1 cellular context compared by ENCODE assay signal in the genomic region with DNA sequence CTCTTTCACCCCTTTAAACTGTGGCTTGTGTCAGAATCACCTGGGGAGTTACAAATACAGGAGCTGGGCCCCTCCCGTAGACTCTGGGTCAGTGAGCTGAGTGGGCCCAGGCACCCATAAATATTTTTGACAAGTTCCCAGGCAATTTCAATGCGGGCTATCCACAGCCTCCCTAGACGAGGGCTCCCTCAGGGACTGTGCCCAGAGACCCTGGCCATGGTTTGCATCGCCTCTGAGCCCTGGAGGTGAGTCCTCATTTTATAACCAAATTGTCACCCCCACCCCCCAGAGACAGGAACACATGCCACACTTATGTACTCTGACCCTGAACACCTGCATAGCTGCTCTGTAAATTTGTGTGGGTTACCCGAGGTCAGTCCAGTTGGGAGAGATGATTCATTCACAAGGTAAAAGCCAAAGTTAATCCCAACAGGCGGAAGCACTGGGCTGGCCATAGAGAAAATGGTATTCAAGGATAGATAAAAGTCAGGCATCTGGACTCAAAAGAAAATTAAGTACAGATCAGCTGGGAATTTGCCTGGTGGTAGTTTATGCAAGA.
TF ChIP-seq lines count a peak whose summit lies in the region.

No MANE protein-coding gene starts in this region.

TF ChIP-seq in HepG2, 621 proteins besides CTCF, POLR2A, EP300 and RAD21 (continued from another document and continues in another):
- TF ChIP-seq, protein P1, sequence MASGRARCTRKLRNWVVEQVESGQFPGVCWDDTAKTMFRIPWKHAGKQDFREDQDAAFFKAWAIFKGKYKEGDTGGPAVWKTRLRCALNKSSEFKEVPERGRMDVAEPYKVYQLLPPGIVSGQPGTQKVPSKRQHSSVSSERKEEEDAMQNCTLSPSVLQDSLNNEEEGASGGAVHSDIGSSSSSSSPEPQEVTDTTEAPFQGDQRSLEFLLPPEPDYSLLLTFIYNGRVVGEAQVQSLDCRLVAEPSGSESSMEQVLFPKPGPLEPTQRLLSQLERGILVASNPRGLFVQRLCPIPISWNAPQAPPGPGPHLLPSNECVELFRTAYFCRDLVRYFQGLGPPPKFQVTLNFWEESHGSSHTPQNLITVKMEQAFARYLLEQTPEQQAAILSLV (CRISPR knock-in tag; IDR thresholded peaks at IDR 0.05; ENCODE audit: borderline replicate concordance), result no peak
- TF ChIP-seq PITX1 (CRISPR knock-in tag; IDR thresholded peaks at IDR 0.05) (peak; percentile 65), MIXL1 (CRISPR knock-in tag; IDR thresholded peaks at IDR 0.05) (no peak), MTF2 (CRISPR knock-in tag; IDR thresholded peaks at IDR 0.05; ENCODE audit: borderline replicate concordance) (no peak), PAWR (CRISPR knock-in tag; IDR thresholded peaks at IDR 0.05; ENCODE audit: borderline replicate concordance) (no peak), ZNF777 (CRISPR knock-in tag; IDR thresholded peaks at IDR 0.05) (no peak), ZNF367 (CRISPR knock-in tag; IDR thresholded peaks at IDR 0.05; ENCODE audit: borderline replicate concordance) (no peak), ZNF883 (CRISPR knock-in tag; IDR thresholded peaks at IDR 0.05; ENCODE audit: not compliant biosample characterization) (no peak), SNAI1 (CRISPR knock-in tag; IDR thresholded peaks at IDR 0.05; ENCODE audit: borderline replicate concordance) (no peak), JUND (CRISPR knock-in tag; IDR thresholded peaks at IDR 0.05) (0 out of 2 replicates have a peak, but pooled peaks have one; percentile 18), FOSL2 (CRISPR knock-in tag; IDR thresholded peaks at IDR 0.05) (peak; percentile 33; the same call in 1 of the 2 replicates), LCORL (IDR thresholded peaks at IDR 0.05) (no peak), LCORL (CRISPR knock-in tag; IDR thresholded peaks at IDR 0.05) (peak; percentile 55; the same call in 1 of the 2 replicates), HNRNPL (IDR thresholded peaks at IDR 0.05; ENCODE audit: low read depth, low read length) (no peak), HOXA9 (CRISPR knock-in tag; IDR thresholded peaks at IDR 0.05; ENCODE audit: borderline replicate concordance) (no peak)
- TF ChIP-seq, protein P2, sequence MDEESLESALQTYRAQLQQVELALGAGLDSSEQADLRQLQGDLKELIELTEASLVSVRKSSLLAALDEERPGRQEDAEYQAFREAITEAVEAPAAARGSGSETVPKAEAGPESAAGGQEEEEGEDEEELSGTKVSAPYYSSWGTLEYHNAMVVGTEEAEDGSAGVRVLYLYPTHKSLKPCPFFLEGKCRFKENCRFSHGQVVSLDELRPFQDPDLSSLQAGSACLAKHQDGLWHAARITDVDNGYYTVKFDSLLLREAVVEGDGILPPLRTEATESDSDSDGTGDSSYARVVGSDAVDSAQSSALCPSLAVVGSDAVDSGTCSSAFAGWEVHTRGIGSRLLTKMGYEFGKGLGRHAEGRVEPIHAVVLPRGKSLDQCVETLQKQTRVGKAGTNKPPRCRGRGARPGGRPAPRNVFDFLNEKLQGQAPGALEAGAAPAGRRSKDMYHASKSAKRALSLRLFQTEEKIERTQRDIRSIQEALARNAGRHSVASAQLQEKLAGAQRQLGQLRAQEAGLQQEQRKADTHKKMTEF (CRISPR knock-in tag; IDR thresholded peaks at IDR 0.05), result no peak
- TF ChIP-seq, protein P3, sequence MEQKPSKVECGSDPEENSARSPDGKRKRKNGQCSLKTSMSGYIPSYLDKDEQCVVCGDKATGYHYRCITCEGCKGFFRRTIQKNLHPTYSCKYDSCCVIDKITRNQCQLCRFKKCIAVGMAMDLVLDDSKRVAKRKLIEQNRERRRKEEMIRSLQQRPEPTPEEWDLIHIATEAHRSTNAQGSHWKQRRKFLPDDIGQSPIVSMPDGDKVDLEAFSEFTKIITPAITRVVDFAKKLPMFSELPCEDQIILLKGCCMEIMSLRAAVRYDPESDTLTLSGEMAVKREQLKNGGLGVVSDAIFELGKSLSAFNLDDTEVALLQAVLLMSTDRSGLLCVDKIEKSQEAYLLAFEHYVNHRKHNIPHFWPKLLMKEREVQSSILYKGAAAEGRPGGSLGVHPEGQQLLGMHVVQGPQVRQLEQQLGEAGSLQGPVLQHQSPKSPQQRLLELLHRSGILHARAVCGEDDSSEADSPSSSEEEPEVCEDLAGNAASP (CRISPR knock-in tag; IDR thresholded peaks at IDR 0.05; ENCODE audit: borderline replicate concordance), result peak; percentile 43; the same call in 1 of the 2 replicates
- TF ChIP-seq, protein P4, sequence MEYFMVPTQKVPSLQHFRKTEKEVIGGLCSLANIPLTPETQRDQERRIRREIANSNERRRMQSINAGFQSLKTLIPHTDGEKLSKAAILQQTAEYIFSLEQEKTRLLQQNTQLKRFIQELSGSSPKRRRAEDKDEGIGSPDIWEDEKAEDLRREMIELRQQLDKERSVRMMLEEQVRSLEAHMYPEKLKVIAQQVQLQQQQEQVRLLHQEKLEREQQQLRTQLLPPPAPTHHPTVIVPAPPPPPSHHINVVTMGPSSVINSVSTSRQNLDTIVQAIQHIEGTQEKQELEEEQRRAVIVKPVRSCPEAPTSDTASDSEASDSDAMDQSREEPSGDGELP (IDR thresholded peaks at IDR 0.05; ENCODE audit: borderline replicate concordance, low read depth), result no peak
- TF ChIP-seq, protein P5, sequence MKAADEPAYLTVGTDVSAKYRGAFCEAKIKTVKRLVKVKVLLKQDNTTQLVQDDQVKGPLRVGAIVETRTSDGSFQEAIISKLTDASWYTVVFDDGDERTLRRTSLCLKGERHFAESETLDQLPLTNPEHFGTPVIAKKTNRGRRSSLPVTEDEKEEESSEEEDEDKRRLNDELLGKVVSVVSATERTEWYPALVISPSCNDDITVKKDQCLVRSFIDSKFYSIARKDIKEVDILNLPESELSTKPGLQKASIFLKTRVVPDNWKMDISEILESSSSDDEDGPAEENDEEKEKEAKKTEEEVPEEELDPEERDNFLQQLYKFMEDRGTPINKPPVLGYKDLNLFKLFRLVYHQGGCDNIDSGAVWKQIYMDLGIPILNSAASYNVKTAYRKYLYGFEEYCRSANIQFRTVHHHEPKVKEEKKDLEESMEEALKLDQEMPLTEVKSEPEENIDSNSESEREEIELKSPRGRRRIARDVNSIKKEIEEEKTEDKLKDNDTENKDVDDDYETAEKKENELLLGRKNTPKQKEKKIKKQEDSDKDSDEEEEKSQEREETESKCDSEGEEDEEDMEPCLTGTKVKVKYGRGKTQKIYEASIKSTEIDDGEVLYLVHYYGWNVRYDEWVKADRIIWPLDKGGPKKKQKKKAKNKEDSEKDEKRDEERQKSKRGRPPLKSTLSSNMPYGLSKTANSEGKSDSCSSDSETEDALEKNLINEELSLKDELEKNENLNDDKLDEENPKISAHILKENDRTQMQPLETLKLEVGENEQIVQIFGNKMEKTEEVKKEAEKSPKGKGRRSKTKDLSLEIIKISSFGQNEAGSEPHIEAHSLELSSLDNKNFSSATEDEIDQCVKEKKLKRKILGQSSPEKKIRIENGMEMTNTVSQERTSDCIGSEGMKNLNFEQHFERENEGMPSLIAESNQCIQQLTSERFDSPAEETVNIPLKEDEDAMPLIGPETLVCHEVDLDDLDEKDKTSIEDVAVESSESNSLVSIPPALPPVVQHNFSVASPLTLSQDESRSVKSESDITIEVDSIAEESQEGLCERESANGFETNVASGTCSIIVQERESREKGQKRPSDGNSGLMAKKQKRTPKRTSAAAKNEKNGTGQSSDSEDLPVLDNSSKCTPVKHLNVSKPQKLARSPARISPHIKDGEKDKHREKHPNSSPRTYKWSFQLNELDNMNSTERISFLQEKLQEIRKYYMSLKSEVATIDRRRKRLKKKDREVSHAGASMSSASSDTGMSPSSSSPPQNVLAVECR (CRISPR knock-in tag; IDR thresholded peaks at IDR 0.05; ENCODE audit: borderline replicate concordance), result no peak
- TF ChIP-seq, protein P6, sequence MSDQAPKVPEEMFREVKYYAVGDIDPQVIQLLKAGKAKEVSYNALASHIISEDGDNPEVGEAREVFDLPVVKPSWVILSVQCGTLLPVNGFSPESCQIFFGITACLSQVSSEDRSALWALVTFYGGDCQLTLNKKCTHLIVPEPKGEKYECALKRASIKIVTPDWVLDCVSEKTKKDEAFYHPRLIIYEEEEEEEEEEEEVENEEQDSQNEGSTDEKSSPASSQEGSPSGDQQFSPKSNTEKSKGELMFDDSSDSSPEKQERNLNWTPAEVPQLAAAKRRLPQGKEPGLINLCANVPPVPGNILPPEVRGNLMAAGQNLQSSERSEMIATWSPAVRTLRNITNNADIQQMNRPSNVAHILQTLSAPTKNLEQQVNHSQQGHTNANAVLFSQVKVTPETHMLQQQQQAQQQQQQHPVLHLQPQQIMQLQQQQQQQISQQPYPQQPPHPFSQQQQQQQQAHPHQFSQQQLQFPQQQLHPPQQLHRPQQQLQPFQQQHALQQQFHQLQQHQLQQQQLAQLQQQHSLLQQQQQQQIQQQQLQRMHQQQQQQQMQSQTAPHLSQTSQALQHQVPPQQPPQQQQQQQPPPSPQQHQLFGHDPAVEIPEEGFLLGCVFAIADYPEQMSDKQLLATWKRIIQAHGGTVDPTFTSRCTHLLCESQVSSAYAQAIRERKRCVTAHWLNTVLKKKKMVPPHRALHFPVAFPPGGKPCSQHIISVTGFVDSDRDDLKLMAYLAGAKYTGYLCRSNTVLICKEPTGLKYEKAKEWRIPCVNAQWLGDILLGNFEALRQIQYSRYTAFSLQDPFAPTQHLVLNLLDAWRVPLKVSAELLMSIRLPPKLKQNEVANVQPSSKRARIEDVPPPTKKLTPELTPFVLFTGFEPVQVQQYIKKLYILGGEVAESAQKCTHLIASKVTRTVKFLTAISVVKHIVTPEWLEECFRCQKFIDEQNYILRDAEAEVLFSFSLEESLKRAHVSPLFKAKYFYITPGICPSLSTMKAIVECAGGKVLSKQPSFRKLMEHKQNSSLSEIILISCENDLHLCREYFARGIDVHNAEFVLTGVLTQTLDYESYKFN (CRISPR knock-in tag; conservative IDR thresholded peaks at IDR 0.05), result peak; percentile 20; the same call in 1 of the 2 replicates
- TF ChIP-seq, protein P7, sequence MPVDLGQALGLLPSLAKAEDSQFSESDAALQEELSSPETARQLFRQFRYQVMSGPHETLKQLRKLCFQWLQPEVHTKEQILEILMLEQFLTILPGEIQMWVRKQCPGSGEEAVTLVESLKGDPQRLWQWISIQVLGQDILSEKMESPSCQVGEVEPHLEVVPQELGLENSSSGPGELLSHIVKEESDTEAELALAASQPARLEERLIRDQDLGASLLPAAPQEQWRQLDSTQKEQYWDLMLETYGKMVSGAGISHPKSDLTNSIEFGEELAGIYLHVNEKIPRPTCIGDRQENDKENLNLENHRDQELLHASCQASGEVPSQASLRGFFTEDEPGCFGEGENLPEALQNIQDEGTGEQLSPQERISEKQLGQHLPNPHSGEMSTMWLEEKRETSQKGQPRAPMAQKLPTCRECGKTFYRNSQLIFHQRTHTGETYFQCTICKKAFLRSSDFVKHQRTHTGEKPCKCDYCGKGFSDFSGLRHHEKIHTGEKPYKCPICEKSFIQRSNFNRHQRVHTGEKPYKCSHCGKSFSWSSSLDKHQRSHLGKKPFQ (CRISPR knock-in tag; IDR thresholded peaks at IDR 0.05; ENCODE audit: insufficient replicate concordance), result no peak
- TF ChIP-seq, protein P8, sequence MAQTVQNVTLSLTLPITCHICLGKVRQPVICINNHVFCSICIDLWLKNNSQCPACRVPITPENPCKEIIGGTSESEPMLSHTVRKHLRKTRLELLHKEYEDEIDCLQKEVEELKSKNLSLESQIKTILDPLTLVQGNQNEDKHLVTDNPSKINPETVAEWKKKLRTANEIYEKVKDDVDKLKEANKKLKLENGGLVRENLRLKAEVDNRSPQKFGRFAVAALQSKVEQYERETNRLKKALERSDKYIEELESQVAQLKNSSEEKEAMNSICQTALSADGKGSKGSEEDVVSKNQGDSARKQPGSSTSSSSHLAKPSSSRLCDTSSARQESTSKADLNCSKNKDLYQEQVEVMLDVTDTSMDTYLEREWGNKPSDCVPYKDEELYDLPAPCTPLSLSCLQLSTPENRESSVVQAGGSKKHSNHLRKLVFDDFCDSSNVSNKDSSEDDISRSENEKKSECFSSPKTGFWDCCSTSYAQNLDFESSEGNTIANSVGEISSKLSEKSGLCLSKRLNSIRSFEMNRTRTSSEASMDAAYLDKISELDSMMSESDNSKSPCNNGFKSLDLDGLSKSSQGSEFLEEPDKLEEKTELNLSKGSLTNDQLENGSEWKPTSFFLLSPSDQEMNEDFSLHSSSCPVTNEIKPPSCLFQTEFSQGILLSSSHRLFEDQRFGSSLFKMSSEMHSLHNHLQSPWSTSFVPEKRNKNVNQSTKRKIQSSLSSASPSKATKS (CRISPR knock-in tag; IDR thresholded peaks at IDR 0.05), result no peak
- TF ChIP-seq, protein P9, sequence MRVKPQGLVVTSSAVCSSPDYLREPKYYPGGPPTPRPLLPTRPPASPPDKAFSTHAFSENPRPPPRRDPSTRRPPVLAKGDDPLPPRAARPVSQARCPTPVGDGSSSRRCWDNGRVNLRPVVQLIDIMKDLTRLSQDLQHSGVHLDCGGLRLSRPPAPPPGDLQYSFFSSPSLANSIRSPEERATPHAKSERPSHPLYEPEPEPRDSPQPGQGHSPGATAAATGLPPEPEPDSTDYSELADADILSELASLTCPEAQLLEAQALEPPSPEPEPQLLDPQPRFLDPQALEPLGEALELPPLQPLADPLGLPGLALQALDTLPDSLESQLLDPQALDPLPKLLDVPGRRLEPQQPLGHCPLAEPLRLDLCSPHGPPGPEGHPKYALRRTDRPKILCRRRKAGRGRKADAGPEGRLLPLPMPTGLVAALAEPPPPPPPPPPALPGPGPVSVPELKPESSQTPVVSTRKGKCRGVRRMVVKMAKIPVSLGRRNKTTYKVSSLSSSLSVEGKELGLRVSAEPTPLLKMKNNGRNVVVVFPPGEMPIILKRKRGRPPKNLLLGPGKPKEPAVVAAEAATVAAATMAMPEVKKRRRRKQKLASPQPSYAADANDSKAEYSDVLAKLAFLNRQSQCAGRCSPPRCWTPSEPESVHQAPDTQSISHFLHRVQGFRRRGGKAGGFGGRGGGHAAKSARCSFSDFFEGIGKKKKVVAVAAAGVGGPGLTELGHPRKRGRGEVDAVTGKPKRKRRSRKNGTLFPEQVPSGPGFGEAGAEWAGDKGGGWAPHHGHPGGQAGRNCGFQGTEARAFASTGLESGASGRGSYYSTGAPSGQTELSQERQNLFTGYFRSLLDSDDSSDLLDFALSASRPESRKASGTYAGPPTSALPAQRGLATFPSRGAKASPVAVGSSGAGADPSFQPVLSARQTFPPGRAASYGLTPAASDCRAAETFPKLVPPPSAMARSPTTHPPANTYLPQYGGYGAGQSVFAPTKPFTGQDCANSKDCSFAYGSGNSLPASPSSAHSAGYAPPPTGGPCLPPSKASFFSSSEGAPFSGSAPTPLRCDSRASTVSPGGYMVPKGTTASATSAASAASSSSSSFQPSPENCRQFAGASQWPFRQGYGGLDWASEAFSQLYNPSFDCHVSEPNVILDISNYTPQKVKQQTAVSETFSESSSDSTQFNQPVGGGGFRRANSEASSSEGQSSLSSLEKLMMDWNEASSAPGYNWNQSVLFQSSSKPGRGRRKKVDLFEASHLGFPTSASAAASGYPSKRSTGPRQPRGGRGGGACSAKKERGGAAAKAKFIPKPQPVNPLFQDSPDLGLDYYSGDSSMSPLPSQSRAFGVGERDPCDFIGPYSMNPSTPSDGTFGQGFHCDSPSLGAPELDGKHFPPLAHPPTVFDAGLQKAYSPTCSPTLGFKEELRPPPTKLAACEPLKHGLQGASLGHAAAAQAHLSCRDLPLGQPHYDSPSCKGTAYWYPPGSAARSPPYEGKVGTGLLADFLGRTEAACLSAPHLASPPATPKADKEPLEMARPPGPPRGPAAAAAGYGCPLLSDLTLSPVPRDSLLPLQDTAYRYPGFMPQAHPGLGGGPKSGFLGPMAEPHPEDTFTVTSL (CRISPR knock-in tag; IDR thresholded peaks at IDR 0.05; ENCODE audit: borderline replicate concordance), result no peak
